Comparison of ENCODE assay signal across 2 cellular contexts in the genomic region with DNA sequence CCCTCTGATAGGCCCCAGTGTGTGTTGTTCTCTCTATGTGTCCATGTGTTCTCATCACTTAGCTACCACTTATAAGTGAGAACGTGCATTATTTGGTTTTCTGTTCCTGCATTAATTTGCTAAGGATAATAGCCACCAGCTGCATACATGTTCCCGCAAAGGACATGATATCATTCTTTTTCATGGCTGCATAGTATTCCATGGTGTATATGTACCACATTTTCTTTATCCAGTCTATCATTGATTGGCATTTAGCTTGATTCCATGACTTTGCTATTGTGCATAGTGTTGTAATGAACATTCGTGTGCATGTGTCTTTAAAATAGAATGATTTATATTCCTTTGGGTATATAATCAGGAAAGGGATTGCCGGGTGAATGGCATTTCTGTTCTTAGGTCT. TPM values are rescaled to one million over a fixed set of nuclear protein-coding genes. Genes with fewer than 3 reads are reported as not detected.
"Had no signal": no experiment of that assay in that cellular context is flagged by ENCODE, and none has a peak within 500 bp of the region (broad histone marks: within the 10 kb centered on the region; RNA-seq: fewer than 3 reads in every experiment).

No MANE protein-coding gene starts in this region.

RNA-seq across cellular contexts. Expression of a gene that starts 16.2 kb away (rescaled TPM):
- total RNA-seq: G401 had no signal

RNA-seq across cellular contexts. Expression of a gene that starts 39.1 kb away (rescaled TPM):
- total RNA-seq: G401, GM12878 had no signal
- polyA plus RNA-seq: GM12878 had no signal

RNA-seq across cellular contexts. Expression of a gene that starts 44.9 kb away (rescaled TPM):
- total RNA-seq: G401, GM12878 had no signal
- polyA plus RNA-seq: GM12878 had no signal

RNA-seq across cellular contexts. Expression of a gene that starts 48.5 kb away (rescaled TPM):
- total RNA-seq: G401, GM12878 had no signal
- polyA plus RNA-seq: GM12878 had no signal
